32 cellular contexts compared by ENCODE assay signal in genomic region chr10:61814160-61814559, GRCh38.
"Had no signal": no experiment of that assay in that cellular context is flagged by ENCODE, and none has a peak within 500 bp of the region (broad histone marks: within the 10 kb centered on the region; RNA-seq: fewer than 3 reads in every experiment).

No MANE protein-coding gene starts in this region.

- H3K27ac Mint-ChIP-seq: naive thymus-derived CD8-positive, alpha-beta T cell; natural killer cell treated with Interleukin-12 subunit alpha and Interleukin-12 subunit beta and Interleukin-15 and Interleukin-18, amount 100 ng/mL, for 72 hours; progenitor cell of endocrine pancreas; stimulated activated naive B cell treated with anti-CD40 and anti-IgM and Interleukin-4, amounts not matched to agents 10 μg/mL and 1 μg/mL and 100 μg/mL, for 72 hours; stimulated activated naive CD8-positive, alpha-beta T cell treated with anti-CD3 and anti-CD28 coated beads, Interleukin-15, Interleukin-2, amounts not matched to agents 100 ng/mL and 50 ng/mL, for 24 hours had no signal

- H3K4me2 ChIP-seq: smooth muscle cell had no signal

- H3K9me3 Mint-ChIP-seq: naive thymus-derived CD8-positive, alpha-beta T cell; natural killer cell treated with Interleukin-12 subunit alpha and Interleukin-12 subunit beta and Interleukin-15 and Interleukin-18, amount 100 ng/mL, for 72 hours; nephron progenitor cell; neural crest cell; stimulated activated naive CD8-positive, alpha-beta T cell treated with anti-CD3 and anti-CD28 coated beads, Interleukin-15, Interleukin-2, amounts not matched to agents 100 ng/mL and 50 ng/mL, for 24 hours had no signal

- H3K27ac ChIP-seq: neutrophil, ovary, parathyroid adenoma, psoas muscle, skin epidermis, spleen, stomach, thoracic aorta, thyroid gland, tibial nerve, upper lobe of left lung, vagina had no signal

- DNase-seq: naive thymus-derived CD8-positive, alpha-beta T cell; nephron progenitor cell; nucleus accumbens; ovary; posterior cingulate gyrus; psoas muscle; right cardiac atrium; spleen; stimulated activated CD4-positive, alpha-beta T cell treated with anti-CD3 and anti-CD28 coated beads, Interleukin-12 subunit alpha, Interleukin-12 subunit beta, amount 100 ng/mL, for 4 hours; stimulated activated CD4-positive, alpha-beta T cell treated with anti-CD3 and anti-CD28 coated beads, Interleukin-1b, Interleukin-23, amount 100 ng/mL, for 48 hours; stimulated activated CD4-positive, alpha-beta T cell treated with anti-CD3 and anti-CD28 coated beads, Interleukin-4, amount 100 ng/mL, for 1 hour; stimulated activated CD4-positive, alpha-beta T cell treated with anti-CD3 and anti-CD28 coated beads, Interleukin-4, amount 100 ng/mL, for 4 hours; stimulated activated CD8-positive, alpha-beta memory T cell treated with anti-CD3 and anti-CD28 coated beads, Interleukin-4, amount 100 ng/mL, for 48 hours; stimulated activated naive B cell treated with anti-CD40 and anti-IgM and Interleukin-4, amounts not matched to agents 10 μg/mL and 1 μg/mL and 100 μg/mL, for 72 hours; stimulated activated naive CD4-positive, alpha-beta T cell treated with Interleukin-2 at 50 U/mL for 16 hours; stomach; thyroid gland; trophoblast cell; upper lobe of left lung had no signal

- H3K36me3 ChIP-seq: neutrophil, ovary, spleen, stomach, thoracic aorta, thyroid gland, tibial nerve, upper lobe of left lung, vagina had no signal

- ATAC-seq: naive thymus-derived CD8-positive, alpha-beta T cell; natural killer cell treated with Interleukin-12 subunit alpha and Interleukin-12 subunit beta and Interleukin-15 and Interleukin-18, amount 100 ng/mL, for 72 hours; psoas muscle; right cardiac atrium; sciatic nerve; stimulated activated naive B cell treated with anti-CD40 and anti-IgM and Interleukin-4, amounts not matched to agents 10 μg/mL and 1 μg/mL and 100 μg/mL, for 72 hours had no signal

- H3K79me2 ChIP-seq: parathyroid adenoma had no signal

- H3K4me1 Mint-ChIP-seq: naive thymus-derived CD8-positive, alpha-beta T cell; neural crest cell had no signal

- FAIRE-seq: urothelium cell line had no signal

- H3K9me3 ChIP-seq: neutrophil, ovary, psoas muscle, spleen, stomach, thoracic aorta, thyroid gland, tibial nerve, upper lobe of left lung, vagina had no signal

- H3K27me3 ChIP-seq: neutrophil, ovary, spleen, stomach, thyroid gland, tibial nerve, upper lobe of left lung, vagina had no signal

- H3K4me3 Mint-ChIP-seq: naive thymus-derived CD8-positive, alpha-beta T cell; natural killer cell treated with Interleukin-12 subunit alpha and Interleukin-12 subunit beta and Interleukin-15 and Interleukin-18, amount 100 ng/mL, for 72 hours; nephron progenitor cell; neural crest cell; stimulated activated naive B cell treated with anti-CD40 and anti-IgM and Interleukin-4, amounts not matched to agents 10 μg/mL and 1 μg/mL and 100 μg/mL, for 72 hours; stimulated activated naive CD8-positive, alpha-beta T cell treated with anti-CD3 and anti-CD28 coated beads, Interleukin-15, Interleukin-2, amounts not matched to agents 100 ng/mL and 50 ng/mL, for 24 hours had no signal

- H2AFZ ChIP-seq: parathyroid adenoma had no signal

- H3K4me3 ChIP-seq: ovary, psoas muscle, skin epidermis, smooth muscle cell, spleen, stomach, thoracic aorta, thyroid gland, tibial nerve, upper lobe of left lung, vagina had no signal

- H3K4me1 ChIP-seq: parathyroid adenoma, psoas muscle, spleen, stomach, thyroid gland, tibial nerve, upper lobe of left lung, vagina had no signal

- H3K36me3 Mint-ChIP-seq: naive thymus-derived CD8-positive, alpha-beta T cell; natural killer cell treated with Interleukin-12 subunit alpha and Interleukin-12 subunit beta and Interleukin-15 and Interleukin-18, amount 100 ng/mL, for 72 hours had no signal
